In genomic region chr15:77457619-77458265, GRCh38 we compare ENCODE assay signal across 10 cellular contexts. TPM values are rescaled to one million over a fixed set of nuclear protein-coding genes. Genes with fewer than 3 reads are reported as not detected.
DNase-seq lines count a peak whose midpoint lies in the region; ATAC-seq and TF ChIP-seq lines count a peak whose summit lies in the region.
"Had no signal": no experiment of that assay in that cellular context is flagged by ENCODE, and none has a peak within 500 bp of the region (broad histone marks: within the 10 kb centered on the region; RNA-seq: fewer than 3 reads in every experiment).

No MANE protein-coding gene starts in this region.

- H3K27ac ChIP-seq in PC-3 (ENCODE audit: low read length), result no peak overlapping the region
- H3K27ac ChIP-seq: ovary had no signal

- no peaks in the 10 kb centered on the region for H3K79me2 ChIP-seq in PC-3 (ENCODE audit: low read length)

- H3F3A ChIP-seq in PC-3 (ENCODE audit: low read length, unreplicated experiment), result no peaks in the 10 kb centered on the region

- BruUV-seq in PC-3 (replicated peaks; lab: Mats Ljungman, UMichigan), result no TSS peak

- no peaks in the 10 kb centered on the region for H3K27me3 ChIP-seq in PC-3 (ENCODE audit: low read length)
- H3K27me3 ChIP-seq: ovary had no signal

- 0 out of 2 replicates have a peak overlapping the region, but pooled peaks have one; percentile 14 for H3K4me2 ChIP-seq in PC-3 (ENCODE audit: low read length)

- no peaks in the 10 kb centered on the region for H3K9me2 ChIP-seq in PC-3 (replicated peaks; ENCODE audit: low read length)

- H3K4me3 Mint-ChIP-seq in osteocyte (ENCODE audit: unreplicated experiment), result no peak overlapping the region
- H3K4me3 Mint-ChIP-seq: brain had no signal

- POLR2A ChIA-PET in PC-3 (lab: Charles Lee; ENCODE audit: unreplicated experiment), result interaction anchor here (0.5 kb wide), 1 partner anchor 116 kb away, joined by 3 read pairs; no protein-coding TSS in a partner anchor

- CTCF ChIA-PET in PC-3 (lab: Charles Lee), result no interaction called here

- H3K36me3 ChIP-seq in PC-3 (ENCODE audit: low read depth, low read length), result peaks cover 3% of the 10 kb centered on the region; the same call in 1 of the 2 replicates
- H3K36me3 ChIP-seq: ovary had no signal

- H3K4me1 ChIP-seq in PC-3 (ENCODE audit: insufficient read depth, low read length), result peaks cover 21% of the 10 kb centered on the region

- TF ChIP-seq CTCF in PC-3 (conservative IDR thresholded peaks at IDR 0.05; ENCODE audit: low read depth, low read length), result no peak
- no peak for TF ChIP-seq CTCF in osteocyte (IDR thresholded peaks at IDR 0.05)

- H3K9ac ChIP-seq in PC-3 (ENCODE audit: low read length), result no peak overlapping the region

- H3K4me1 Mint-ChIP-seq in osteocyte (ENCODE audit: unreplicated experiment), result peaks cover 55% of the 10 kb centered on the region

- peak; percentile 32 for DNase-seq in GM03348 (ENCODE audit: low spot score)
- peak; percentile 14 for DNase-seq in PC-3
- DNase-seq in dermis microvascular lymphatic vessel endothelial cell (ENCODE audit: low read depth in 2 of 2), result peak; percentile 62 to 92
- no peak for DNase-seq in osteocyte (ENCODE audit: extremely low spot score, unreplicated experiment)
- no peak for DNase-seq in activated CD4-positive, CD25-positive, alpha-beta regulatory T cell treated with anti-CD3 and anti-CD28 coated beads, Interleukin-2, amount 50 U/mL, for 72 hours
- DNase-seq in OCI-M1 (lab: John Stamatoyannopoulos, UW), result no peak
- DNase-seq in activated CD4-positive, alpha-beta T cell treated with anti-CD3 and anti-CD28 coated beads, Interleukin-2, amount 50 U/mL, for 1 hour, result no peak
- DNase-seq: NCI-H526, ovary had no signal

- peaks cover 31% of the 10 kb centered on the region for H3K36me3 Mint-ChIP-seq in osteocyte (ENCODE audit: unreplicated experiment)

- no peaks in the 10 kb centered on the region for H3K27me3 Mint-ChIP-seq in osteocyte (ENCODE audit: unreplicated experiment)
- H3K27me3 Mint-ChIP-seq: brain had no signal

- intact Hi-C loops in PC-3 (cut with micrococcal nuclease), result no loop called here

- no peaks in the 10 kb centered on the region for H4K20me1 ChIP-seq in PC-3 (ENCODE audit: low read length)

- no peak overlapping the region for H3K4me3 ChIP-seq in PC-3 (ENCODE audit: low read length)
- H3K4me3 ChIP-seq: ovary had no signal

- H2AFZ ChIP-seq in PC-3 (ENCODE audit: low read length), result no peak overlapping the region

- H3K9me3 Mint-ChIP-seq in osteocyte (ENCODE audit: unreplicated experiment), result peaks cover 5% of the 10 kb centered on the region
- H3K9me3 Mint-ChIP-seq: brain had no signal

- H3K9me3 ChIP-seq in PC-3 (ENCODE audit: low read length), result no peaks in the 10 kb centered on the region
- H3K9me3 ChIP-seq: ovary had no signal

- H3K27ac Mint-ChIP-seq in osteocyte (ENCODE audit: unreplicated experiment), result peak overlapping the region; percentile 85

- ATAC-seq in PC-3, result peak; percentile 50

RNA-seq across cellular contexts. Expression of gene HMG20A, which starts 37.1 kb away (rescaled TPM):
- 17.6 and 22.0 TPM in 2 replicates for total RNA-seq in PC-3 (2014; rRNA removed)
- total RNA-seq in dermis microvascular lymphatic vessel endothelial cell, result 28.5 and 36.8 TPM in 2 replicates
- 49.5 and 55.8 TPM in 2 replicates for total RNA-seq in osteocyte

RNA-seq across cellular contexts. Expression of gene PEAK1, which starts 37.8 kb away (rescaled TPM):
- total RNA-seq in PC-3 (2014; rRNA removed), result 13.8 and 16.7 TPM in 2 replicates
- 59.6 and 80.3 TPM in 2 replicates for total RNA-seq in dermis microvascular lymphatic vessel endothelial cell
- total RNA-seq in osteocyte, result 125 and 131 TPM in 2 replicates

Comparison
In these comparisons a context has a peak if more than half of its experiments do, and no peak if none do; other contexts are left out.
1. DNase-seq: peak in GM03348 (single experiment), PC-3 (single experiment) and dermis microvascular lymphatic vessel endothelial cell (2 of 2); none in osteocyte (single experiment), activated CD4-positive, CD25-positive, alpha-beta regulatory T cell treated with anti-CD3 and anti-CD28 coated beads, Interleukin-2, amount 50 U/mL, for 72 hours (single experiment), OCI-M1 (single experiment) and activated CD4-positive, alpha-beta T cell treated with anti-CD3 and anti-CD28 coated beads, Interleukin-2, amount 50 U/mL, for 1 hour (single experiment).